ENCODE assay signal across 9 cellular contexts in the genomic region with DNA sequence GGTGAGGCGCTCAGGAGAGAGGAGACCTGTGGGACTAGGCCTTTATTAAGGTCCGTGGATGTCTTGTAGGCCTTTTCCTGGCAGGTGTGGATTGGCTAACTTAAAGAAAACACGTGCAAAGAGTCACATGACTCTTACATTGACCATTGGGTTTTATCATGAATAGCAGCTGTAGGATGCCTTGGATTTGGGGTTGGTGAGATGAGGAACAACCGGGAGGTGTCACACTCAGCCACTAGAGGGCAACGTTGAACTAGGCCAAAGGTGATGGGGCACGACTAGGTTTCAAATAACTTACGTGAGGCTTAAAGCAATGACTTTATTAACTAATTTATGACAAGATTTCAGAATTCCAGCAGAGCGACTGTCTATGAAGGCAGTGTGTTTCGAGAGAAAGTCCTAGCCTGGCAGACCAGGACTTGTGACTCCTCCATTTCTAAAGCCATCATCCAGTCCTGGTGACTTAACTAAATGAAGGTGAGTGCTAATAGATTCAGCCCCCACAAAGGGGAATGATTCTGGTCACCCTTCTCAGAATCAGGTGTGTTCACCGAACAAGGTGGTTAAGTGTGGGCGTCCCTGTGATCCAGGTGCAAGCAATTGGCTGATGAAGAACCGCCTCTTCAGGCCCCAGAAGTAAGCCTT.
A peak's percentile ranks its signal among the peaks of the same experiment; 100 is the strongest.
DNase-seq lines count a peak whose midpoint lies in the region; ATAC-seq, FAIRE-seq and TF ChIP-seq lines count a peak whose summit lies in the region.
"Had no signal": no experiment of that assay in that cellular context is flagged by ENCODE, and none has a peak within 500 bp of the region (broad histone marks: within the 10 kb centered on the region; RNA-seq: fewer than 3 reads in every experiment).

No MANE protein-coding gene starts in this region.

- H3K9me3 ChIP-seq in aorta (ENCODE audit: control insufficient read depth, low read length): peaks cover 4% of the 10 kb centered on the region

- H3K4me3 ChIP-seq in AG04449 (ENCODE audit: low read depth, low read length) (no peak overlapping the region), GM12864 (ENCODE audit: low read depth, low read length) (no peak overlapping the region), aorta (ENCODE audit: low read length in 2 of 2) (no peak overlapping the region)

- POLR2A ChIA-PET in AG04449 (lab: Yijun Ruan, JAX): no interaction called here

- peak; percentile 52 for FAIRE-seq in urothelium cell line (lab: Jason Lieb, UNC)
- FAIRE-seq: endometrium had no signal

- TF ChIP-seq CTCF in AG04449 (IDR thresholded peaks at IDR 0.05; ENCODE audit: insufficient read depth, low read length, missing control alignments) (peak; percentile 12), GM12864 (IDR thresholded peaks at IDR 0.05; ENCODE audit: low read depth, low read length, missing control alignments) (peak; percentile 88)

- no peak overlapping the region for H3K27ac ChIP-seq in aorta (ENCODE audit: low read depth in 1 of 2, low read length in 2 of 2)

- intact Hi-C loops in aorta (cut with DNase I): no loop called here

- no peaks in the 10 kb centered on the region for H3K4me1 ChIP-seq in aorta (ENCODE audit: control insufficient read depth in 1 of 2, insufficient read depth in 2 of 2, low read length in 2 of 2)

- DNase-seq in AG04449 (ENCODE audit: low read depth, low spot score) (no peak), GM12864 (ENCODE audit: low read depth) (no peak), NCI-H1048 (lab: John Stamatoyannopoulos, UW) (peak; percentile 2), kidney tubule cell (ENCODE audit: low spot score) (peak; percentile 36), urothelium cell line (ENCODE audit: low spot score) (peak; percentile 48), aorta (no peak)
- DNase-seq in activated gamma-delta T cell treated with anti-CD3 and anti-CD28 coated beads, Interleukin-2, amount 50 U/mL, for 16 hours (ENCODE audit: low read depth): peak; percentile 10

- H3K27me3 ChIP-seq in aorta (ENCODE audit: control insufficient read depth in 1 of 2, insufficient read depth in 2 of 2, low read length in 1 of 2): peaks cover 0 to 2% of the 10 kb centered on the region in 2 donors

- WGBS in aorta, 2 donors: 52 to 54% methylated on average over 12 of the region's 12 CpGs

- CTCF ChIA-PET in AG04449 (lab: Yijun Ruan, JAX): no interaction called here

- ATAC-seq in HG02571 (IDR thresholded peaks at IDR 0.05; ENCODE audit: unreplicated experiment) (peak; percentile 62), aorta (ENCODE audit: low FRiP score) (no peak)

- no peaks in the 10 kb centered on the region for H3K36me3 ChIP-seq in aorta (ENCODE audit: control insufficient read depth in 1 of 2, insufficient read depth in 2 of 2, low read length in 1 of 2)

Comparison
In these comparisons a context has a peak if more than half of its experiments do, and no peak if none do; other contexts are left out.
1. DNase-seq: peak in NCI-H1048 (single experiment), activated gamma-delta T cell treated with anti-CD3 and anti-CD28 coated beads, Interleukin-2, amount 50 U/mL, for 16 hours (single experiment), kidney tubule cell (single experiment) and urothelium cell line (single experiment); none in AG04449 (single experiment), GM12864 (single experiment) and aorta (0 of 2).